ENCODE assay signal across 10 cellular contexts in the genomic region with DNA sequence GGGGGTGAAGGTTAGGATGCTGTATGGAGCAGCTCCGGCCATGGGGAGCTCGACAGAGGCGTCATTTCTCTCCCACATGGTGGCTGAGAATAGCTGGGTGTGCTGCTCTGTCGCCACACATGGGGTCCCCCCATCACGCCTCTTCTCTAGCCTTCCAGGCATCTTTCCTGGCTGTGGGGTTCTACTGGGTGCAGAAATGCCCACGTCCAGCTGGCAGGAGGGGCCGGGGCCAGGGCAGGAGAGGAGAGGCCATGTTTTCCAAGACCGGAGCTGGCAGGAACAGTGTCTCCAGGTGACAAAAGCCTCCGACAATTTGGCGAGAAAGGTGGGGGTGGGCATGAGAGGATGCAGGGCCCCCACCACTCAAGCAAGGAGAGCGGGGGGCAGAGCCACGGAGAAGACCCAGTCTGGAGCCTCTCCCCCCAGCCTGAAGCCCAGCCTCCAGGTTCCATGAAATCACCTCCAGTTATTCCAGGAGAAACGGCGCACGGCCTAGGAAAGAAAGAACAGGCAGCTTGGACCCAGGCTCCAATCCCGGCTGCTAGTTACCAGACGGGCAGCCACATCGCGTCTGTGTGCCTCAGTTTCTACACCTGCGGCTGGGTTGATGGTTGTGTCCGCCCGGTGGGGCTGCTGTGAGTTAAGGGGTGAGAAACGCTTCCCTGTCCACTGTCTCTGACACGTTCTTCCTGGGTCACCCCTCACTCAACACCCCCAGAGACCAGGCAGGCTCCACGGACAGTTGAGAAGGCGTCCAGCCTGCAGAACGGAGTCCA. TPM values are rescaled to one million over a fixed set of nuclear protein-coding genes. Genes with fewer than 3 reads are reported as not detected.
DNase-seq lines count a peak whose midpoint lies in the region; ATAC-seq, FAIRE-seq and TF ChIP-seq lines count a peak whose summit lies in the region.
"Had no signal": no experiment of that assay in that cellular context is flagged by ENCODE, and none has a peak within 500 bp of the region (broad histone marks: within the 10 kb centered on the region; RNA-seq: fewer than 3 reads in every experiment).

No MANE protein-coding gene starts in this region.

- H3K4me2 ChIP-seq in IMR-90 (ENCODE audit: low read depth, low read length) = peak overlapping the region; percentile 58
- no peak overlapping the region for H3K4me2 ChIP-seq in HepG2 (ENCODE audit: low read depth, low read length)

- TF ChIP-seq EP300 in HepG2 (IDR thresholded peaks at IDR 0.05; ENCODE audit: low read depth in 2 of 2, low read length in 2 of 2) (no peak), HepG2 (CRISPR knock-in tag; IDR thresholded peaks at IDR 0.05; ENCODE audit: borderline replicate concordance) (no peak)

- peak overlapping the region; percentile 83 for H2AK9ac ChIP-seq in IMR-90 (replicated peaks; ENCODE audit: low read depth, low read length, poor library complexity)

- WGBS in IMR-90 (ENCODE audit: extremely low coverage in 2 of 2, insufficient read length in 1 of 2), 2 experiments = 100% methylated on average over 3 of the region's 27 CpGs; no CpG with 5 or more reads in 1 of the 2 experiments
- 98% methylated on average over 14 of the region's 27 CpGs for WGBS in HepG2 (ENCODE audit: low lambda C conversion rate)

- no peak for FAIRE-seq in HepG2 (lab: Jason Lieb, UNC)

- peak overlapping the region; percentile 100 for H3K4ac ChIP-seq in IMR-90 (ENCODE audit: low read depth, low read length)

- H3K14ac ChIP-seq in IMR-90 (replicated peaks; ENCODE audit: low read depth, low read length) = peak overlapping the region; percentile 95

- H3K27ac ChIP-seq in IMR-90 (ENCODE audit: insufficient read depth, low read length) (peak overlapping the region; percentile 97), right atrium auricular region (peak overlapping the region; percentile 12 to 26), HepG2 (ENCODE audit: extremely low read length, insufficient read depth, low read length) (no peak overlapping the region)
- H3K27ac ChIP-seq: psoas muscle had no signal

- H4K91ac ChIP-seq in IMR-90 (ENCODE audit: insufficient read depth, low read depth, low read length) = peak overlapping the region; percentile 100

- H2BK5ac ChIP-seq in IMR-90 (ENCODE audit: low read depth, low read length, poor library complexity, severe bottlenecking) = peak overlapping the region; percentile 94

- peak overlapping the region; percentile 99 for H2AK5ac ChIP-seq in IMR-90 (ENCODE audit: low read depth, low read length)

- peak overlapping the region; percentile 99 for H2BK120ac ChIP-seq in IMR-90 (ENCODE audit: low read depth, low read length)

- H4K20me1 ChIP-seq in IMR-90 (ENCODE audit: insufficient read depth, low read length) (no peaks in the 10 kb centered on the region), HepG2 (ENCODE audit: insufficient read depth, low read length) (no peaks in the 10 kb centered on the region)

- intact Hi-C loops in IMR-90 (cut with micrococcal nuclease) = loop anchor here (5.0 kb wide), 1 partner anchor 32 kb away; no protein-coding TSS in a partner anchor
- intact Hi-C loops in HepG2 (cut with micrococcal nuclease; ENCODE audit: unreplicated experiment) = no loop called here

- peak overlapping the region; percentile 83; the same call in 1 of the 2 replicates for H3K56ac ChIP-seq in IMR-90 (ENCODE audit: extremely low read depth, insufficient read depth, low read length)

- TF ChIP-seq POLR2A in IMR-90 (IDR thresholded peaks at IDR 0.05; ENCODE audit: low read depth, low read length) = no peak
- TF ChIP-seq POLR2A in HepG2 (IDR thresholded peaks at IDR 0.05; ENCODE audit: insufficient read depth in 1 of 2, low read depth in 2 of 2, low read length in 2 of 2) = no peak

- peak overlapping the region; percentile 96 to 97 for H4K8ac ChIP-seq in IMR-90 (ENCODE audit: low read depth in 2 of 2, low read length in 2 of 2)

- H2BK20ac ChIP-seq in IMR-90 (ENCODE audit: low read depth, low read length) = peak overlapping the region; percentile 98

- peak overlapping the region; percentile 96 for H4K5ac ChIP-seq in IMR-90 (ENCODE audit: low read depth, low read length)

- H2AFZ ChIP-seq in IMR-90 (replicated peaks; ENCODE audit: low read length, poor library complexity) = peak overlapping the region; percentile 84
- no peak overlapping the region for H2AFZ ChIP-seq in HepG2 (ENCODE audit: low read length)

- H3K36me3 ChIP-seq in IMR-90 (ENCODE audit: control insufficient read depth, insufficient read depth, low read length) (no peaks in the 10 kb centered on the region; the same call in 1 of the 2 replicates), right atrium auricular region (no peaks in the 10 kb centered on the region), HepG2 (replicated peaks in 1 of 2; ENCODE audit: control insufficient read depth in 1 of 2, insufficient read depth in 2 of 2, low read length in 2 of 2) (no peaks in the 10 kb centered on the region; a peak in 2 of 5 replicates)

- dilution Hi-C loops in IMR-90 (cut with HindIII; ENCODE audit: low sequenced_read_pairs, unreplicated experiment) = no loop called here

- H3K9ac ChIP-seq in IMR-90 (ENCODE audit: low read depth, low read length) (peak overlapping the region; percentile 68), HepG2 (ENCODE audit: insufficient read depth, low read depth, low read length) (no peak overlapping the region)

- H3K79me2 ChIP-seq in HepG2 (ENCODE audit: insufficient read depth, low read length) = peaks cover 2% of the 10 kb centered on the region

- BruUV-seq in IMR-90 (replicated peaks; lab: Mats Ljungman, UMichigan) (no TSS peak), HepG2 (replicated peaks; lab: Mats Ljungman, UMichigan) (no TSS peak)

- TF ChIP-seq CTCF in IMR-90 (conservative IDR thresholded peaks at IDR 0.05; ENCODE audit: low read depth, low read length) (no peak), right atrium auricular region (IDR thresholded peaks at IDR 0.05) (no peak), HepG2 (CRISPR knock-in tag; IDR thresholded peaks at IDR 0.05) (no peak)

- TF ChIP-seq RAD21 in IMR-90 (IDR thresholded peaks at IDR 0.05; ENCODE audit: low read length) = no peak
- TF ChIP-seq RAD21 in HepG2 (CRISPR knock-in tag; IDR thresholded peaks at IDR 0.05) = no peak

- POLR2A ChIA-PET in IMR-90 (lab: Charles Lee; ENCODE audit: unreplicated experiment) (interaction anchor here (0.9 to 1.3 kb wide), 3 partner anchors 9 to 26 kb away, joined by 3 to 5 read pairs (median 5); no protein-coding TSS in a partner anchor), HepG2 (lab: Yijun Ruan, JAX) (no interaction called here)

- DNase-seq in IMR-90 (no peak), right atrium auricular region (ENCODE audit: low spot score) (peak; percentile 54), HepG2 (ENCODE audit: low spot score) (no peak), midbrain (lab: John Stamatoyannopoulos, UW) (no peak)
- DNase-seq in activated CD8-positive, alpha-beta memory T cell treated with anti-CD3 and anti-CD28 coated beads, Interleukin-2, amount 50 U/mL, for 48 hours = peak; percentile 49
- peak; percentile 2 for DNase-seq in stimulated activated naive CD8-positive, alpha-beta T cell treated with anti-CD3 and anti-CD28 coated beads, Interleukin-15, Interleukin-2, amounts not matched to agents 100 U/mL and 50 U/mL, for 24 hours
- DNase-seq: NCI-H2171 treated with DMSO at 0.1 percent for 48 hours, T-helper 9 cell had no signal

- H3K79me1 ChIP-seq in IMR-90 (ENCODE audit: low read depth in 1 of 2, low read length in 2 of 2) = peaks cover 5 to 48% of the 10 kb centered on the region in 2 experiments; a peak in 2 of 4 replicates

- H3K23ac ChIP-seq in IMR-90 (ENCODE audit: low read depth, low read length) = peak overlapping the region; percentile 91

- H3K18ac ChIP-seq in IMR-90 (ENCODE audit: low read depth, low read length) = peak overlapping the region; percentile 97

- H3K4me1 ChIP-seq in IMR-90 (ENCODE audit: control insufficient read depth, insufficient read depth, low read length) (peaks cover 43% of the 10 kb centered on the region), right atrium auricular region (peaks cover 0 to 14% of the 10 kb centered on the region in 2 donors), HepG2 (ENCODE audit: insufficient read depth, low read length) (peaks cover 19% of the 10 kb centered on the region)

- peaks cover 33% of the 10 kb centered on the region for H3K9me1 ChIP-seq in IMR-90 (ENCODE audit: insufficient read depth, low read length)

- peak overlapping the region; percentile 99 for H2BK15ac ChIP-seq in IMR-90 (ENCODE audit: low read depth, low read length)

- no peak overlapping the region for H3K4me3 ChIP-seq in IMR-90 (ENCODE audit: insufficient read depth, low read depth, low read length)
- H3K4me3 ChIP-seq in right atrium auricular region = peak overlapping the region in 1 of 2 donors; percentile 21
- H3K4me3 ChIP-seq in HepG2 (replicated peaks in 1 of 3; ENCODE audit: insufficient read depth in 1 of 3, low read depth in 2 of 3, low read length in 3 of 3) = no peak overlapping the region
- H3K4me3 ChIP-seq: psoas muscle had no signal

- CTCF ChIA-PET in IMR-90 (lab: Yijun Ruan, JAX) (no interaction called here), HepG2 (lab: Yijun Ruan, JAX; ENCODE audit: low intra/inter-chr PET ratio, low total read pairs) (no interaction called here)

- ATAC-seq in IMR-90 (ENCODE audit: low read depth) = no peak
- ATAC-seq in stimulated activated naive CD8-positive, alpha-beta T cell treated with anti-CD3 and anti-CD28 coated beads, Interleukin-15, Interleukin-2, amounts not matched to agents 100 U/mL and 50 U/mL, for 24 hours = no peak
- no peak for ATAC-seq in HepG2
- ATAC-seq in HG03432 (IDR thresholded peaks at IDR 0.05; ENCODE audit: unreplicated experiment) = no peak

- in situ Hi-C loops in IMR-90 (cut with MboI; ENCODE audit: low sequenced_read_pairs) (no loop called here), HepG2 (cut with HindIII; ENCODE audit: extremely low pct_ligation_motif_present, low pct_unique_long_range_greater_than_20kb) (no loop called here)

- H3K27me3 ChIP-seq in IMR-90 (ENCODE audit: control insufficient read depth, insufficient read depth, low read length) (no peaks in the 10 kb centered on the region), right atrium auricular region (no peaks in the 10 kb centered on the region), HepG2 (ENCODE audit: control insufficient read depth in 1 of 2, insufficient read depth in 2 of 2, low read length in 2 of 2) (no peaks in the 10 kb centered on the region)

- H3K9me3 ChIP-seq in IMR-90 (ENCODE audit: control insufficient read depth, insufficient read depth, low read length) (no peaks in the 10 kb centered on the region), right atrium auricular region (no peaks in the 10 kb centered on the region), HepG2 (ENCODE audit: low read length) (no peaks in the 10 kb centered on the region)
- H3K9me3 ChIP-seq: psoas muscle had no signal

RNA-seq across cellular contexts. Expression of gene SPON2, which starts 27.4 kb away (rescaled TPM):
- total RNA-seq in IMR-90 (2012; rRNA removed) (21.1 and 21.7 TPM in 2 replicates), right atrium auricular region (10 to 100 TPM; 13.0 to 20.8 TPM), HepG2 (2016; rRNA removed; fragmentation: Illumina TruSeq; extraction: Trizol) (12.5 and 17.4 TPM in 2 replicates)
- polyA plus RNA-seq in IMR-90 (2012; rRNA removed) (177 and 209 TPM in 2 replicates), HepG2 (2011; rRNA removed) (55.2 and 80.8 TPM in 2 replicates)
- polyA plus RNA-seq in IMR-90 (2012; cell fraction: cytosol; rRNA removed) = 208 and 420 TPM in 2 replicates
- polyA plus RNA-seq in IMR-90 (2012; cell fraction: nucleus; rRNA removed; ENCODE audit: low replicate concordance) = 476 and 980 TPM in 2 replicates
- total RNA-seq in HepG2 (2016; cell fraction: cytosol; rRNA removed; fragmentation: Illumina TruSeq; extraction: Trizol; ENCODE audit: low read depth) = 4.7 and 5.3 TPM in 2 replicates
- total RNA-seq in HepG2 (2016; cell fraction: insoluble cytoplasmic fraction; rRNA removed; fragmentation: Illumina TruSeq; extraction: Trizol) = 13.2 and 25.5 TPM in 2 replicates
- 9.4 and 9.5 TPM in 2 replicates for total RNA-seq in HepG2 (2016; cell fraction: membrane; rRNA removed; fragmentation: Illumina TruSeq; extraction: Trizol)
- 15.0 and 17.4 TPM in 2 replicates for total RNA-seq in HepG2 (2016; cell fraction: nucleus; rRNA removed; fragmentation: Illumina TruSeq; extraction: Trizol)
- polyA plus RNA-seq in HepG2 (2011; cell fraction: cytosol; rRNA removed) = 34.7 and 69.3 TPM in 2 replicates
- 320 and 335 TPM in 2 replicates for polyA plus RNA-seq in HepG2 (2011; cell fraction: nucleus; rRNA removed)
- 21.8 and 46.8 TPM in 2 replicates for polyA plus RNA-seq in HepG2 (2012)
- 3.7 and 4.9 TPM in 2 replicates for polyA plus RNA-seq in HepG2 (2016; cell fraction: cytosol; fragmentation: Illumina TruSeq; extraction: Trizol; ENCODE audit: low read depth)
- 12.3 and 15.6 TPM in 2 replicates for polyA plus RNA-seq in HepG2 (2016; cell fraction: insoluble cytoplasmic fraction; fragmentation: Illumina TruSeq; extraction: Trizol; ENCODE audit: low read depth)
- polyA plus RNA-seq in HepG2 (2016; cell fraction: membrane; fragmentation: Illumina TruSeq; extraction: Trizol; ENCODE audit: low read depth) = 8.6 and 9.0 TPM in 2 replicates
- polyA plus RNA-seq in HepG2 (2016; cell fraction: nucleus; fragmentation: Illumina TruSeq; extraction: Trizol; ENCODE audit: insufficient read depth, low read depth) = 34.9 and 43.2 TPM in 2 replicates
- 0.65 and 46.4 TPM in 2 replicates for polyA minus RNA-seq in HepG2 (2011; rRNA and poly(A)+ RNA removed; ENCODE audit: low replicate concordance)
- 20.2 and 29.8 TPM in 2 replicates for polyA minus RNA-seq in HepG2 (2011; cell fraction: cytosol; rRNA and poly(A)+ RNA removed)
- 33.9 and 38.4 TPM in 2 replicates for polyA minus RNA-seq in HepG2 (2011; cell fraction: nucleus; rRNA and poly(A)+ RNA removed)

RNA-seq across cellular contexts. Expression of gene CTBP1, which starts 49.2 kb away (rescaled TPM):
- total RNA-seq in IMR-90 (2012; rRNA removed) = 147 TPM in 2 replicates
- polyA plus RNA-seq in IMR-90 (2012; rRNA removed) = 212 and 237 TPM in 2 replicates
- polyA plus RNA-seq in IMR-90 (2012; cell fraction: cytosol; rRNA removed) = 167 and 315 TPM in 2 replicates
- polyA plus RNA-seq in IMR-90 (2012; cell fraction: nucleus; rRNA removed; ENCODE audit: low replicate concordance) = 377 and 892 TPM in 2 replicates
- total RNA-seq in right atrium auricular region = 100 to 1,000 TPM; 104 to 140 TPM
- 106 and 112 TPM in 2 replicates for total RNA-seq in HepG2 (2016; rRNA removed; fragmentation: Illumina TruSeq; extraction: Trizol)
- total RNA-seq in HepG2 (2016; cell fraction: cytosol; rRNA removed; fragmentation: Illumina TruSeq; extraction: Trizol; ENCODE audit: low read depth) = 119 TPM in 2 replicates
- 83.8 and 121 TPM in 2 replicates for total RNA-seq in HepG2 (2016; cell fraction: insoluble cytoplasmic fraction; rRNA removed; fragmentation: Illumina TruSeq; extraction: Trizol)
- 133 and 173 TPM in 2 replicates for total RNA-seq in HepG2 (2016; cell fraction: membrane; rRNA removed; fragmentation: Illumina TruSeq; extraction: Trizol)
- total RNA-seq in HepG2 (2016; cell fraction: nucleus; rRNA removed; fragmentation: Illumina TruSeq; extraction: Trizol) = 51.5 and 60.9 TPM in 2 replicates
- 78.5 and 123 TPM in 2 replicates for polyA plus RNA-seq in HepG2 (2011; rRNA removed)
- polyA plus RNA-seq in HepG2 (2011; cell fraction: cytosol; rRNA removed) = 87.2 and 182 TPM in 2 replicates
- polyA plus RNA-seq in HepG2 (2011; cell fraction: nucleus; rRNA removed) = 489 and 636 TPM in 2 replicates
- 69.0 and 92.6 TPM in 2 replicates for polyA plus RNA-seq in HepG2 (2012)
- polyA plus RNA-seq in HepG2 (2016; cell fraction: cytosol; fragmentation: Illumina TruSeq; extraction: Trizol; ENCODE audit: low read depth) = 49.5 and 64.7 TPM in 2 replicates
- 101 and 112 TPM in 2 replicates for polyA plus RNA-seq in HepG2 (2016; cell fraction: insoluble cytoplasmic fraction; fragmentation: Illumina TruSeq; extraction: Trizol; ENCODE audit: low read depth)
- 103 and 116 TPM in 2 replicates for polyA plus RNA-seq in HepG2 (2016; cell fraction: membrane; fragmentation: Illumina TruSeq; extraction: Trizol; ENCODE audit: low read depth)
- polyA plus RNA-seq in HepG2 (2016; cell fraction: nucleus; fragmentation: Illumina TruSeq; extraction: Trizol; ENCODE audit: insufficient read depth, low read depth) = 152 and 155 TPM in 2 replicates
- polyA minus RNA-seq in HepG2 (2011; rRNA and poly(A)+ RNA removed; ENCODE audit: low replicate concordance) = 136 and 350 TPM in 2 replicates
- 85.1 and 100 TPM in 2 replicates for polyA minus RNA-seq in HepG2 (2011; cell fraction: cytosol; rRNA and poly(A)+ RNA removed)
- 47.7 and 48.4 TPM in 2 replicates for polyA minus RNA-seq in HepG2 (2011; cell fraction: nucleus; rRNA and poly(A)+ RNA removed)

Comparison
In these comparisons a context has a peak if more than half of its experiments do, and no peak if none do; other contexts are left out.
1. DNase-seq: peak in activated CD8-positive, alpha-beta memory T cell treated with anti-CD3 and anti-CD28 coated beads, Interleukin-2, amount 50 U/mL, for 48 hours (single experiment), right atrium auricular region (single experiment) and stimulated activated naive CD8-positive, alpha-beta T cell treated with anti-CD3 and anti-CD28 coated beads, Interleukin-15, Interleukin-2, amounts not matched to agents 100 U/mL and 50 U/mL, for 24 hours (single experiment); none in IMR-90 (single experiment), HepG2 (single experiment) and midbrain (single experiment).